Comparison of ENCODE assay signal across 8 cellular contexts in genomic region chr6:149938013-149938570, GRCh38. TPM values are rescaled to one million over a fixed set of nuclear protein-coding genes. Genes with fewer than 3 reads are reported as not detected.
DNase-seq lines count a peak whose midpoint lies in the region; ATAC-seq and TF ChIP-seq lines count a peak whose summit lies in the region.
"Not testable (repeated sequence)": the region's sequence is repeated elsewhere in the genome, so short reads cannot be mapped to it uniquely, and the experiment has no call there.

No MANE protein-coding gene starts in this region.

- H3K27ac ChIP-seq in SJCRH30; duodenal mucosa (ENCODE audit: low read depth, low read length); hepatocyte; naive thymus-derived CD4-positive, alpha-beta T cell (ENCODE audit: low read depth, low read length): not testable (repeated sequence)

- H3K4me2 ChIP-seq in hepatocyte: peak overlapping the region; percentile 96

- H3K9me3 ChIP-seq in SJCRH30 (replicated peaks); duodenal mucosa (ENCODE audit: control insufficient read depth in 1 of 2, low read length in 2 of 2); hepatocyte (ENCODE audit: low read depth); naive thymus-derived CD4-positive, alpha-beta T cell (ENCODE audit: control insufficient read depth in 2 of 3, low read length in 3 of 3): not testable (repeated sequence)

- not testable (repeated sequence) for H3K9me2 ChIP-seq in hepatocyte (replicated peaks; ENCODE audit: insufficient read depth)

- H3K36me3 Mint-ChIP-seq in activated naive CD4-positive, alpha-beta T cell treated with anti-CD3 and anti-CD28 coated beads for 36 hours (ENCODE audit: low read depth); naive thymus-derived CD4-positive, alpha-beta T cell; stimulated activated memory B cell treated with anti-CD40 and anti-IgM and Interleukin-4, amounts not matched to agents 10 μg/mL and 1 μg/mL and 100 μg/mL, for 72 hours: not testable (repeated sequence)

- not testable (repeated sequence) for TF ChIP-seq CTCF in AG09309 (IDR thresholded peaks at IDR 0.05; ENCODE audit: control insufficient read depth, insufficient read depth, low read depth, low read length, missing control alignments); hepatocyte (IDR thresholded peaks at IDR 0.05; ENCODE audit: poor library complexity)

- POLR2A ChIA-PET in naive thymus-derived CD4-positive, alpha-beta T cell (lab: Charles Lee): not testable (repeated sequence)

- H3K27me3 Mint-ChIP-seq in activated naive CD4-positive, alpha-beta T cell treated with anti-CD3 and anti-CD28 coated beads for 36 hours (ENCODE audit: low read depth): peaks cover 72% of the 10 kb centered on the region
- H3K27me3 Mint-ChIP-seq in naive thymus-derived CD4-positive, alpha-beta T cell: peaks cover 68 to 93% (median 70%) of the 10 kb centered on the region in 5 donors
- peaks cover 98% of the 10 kb centered on the region for H3K27me3 Mint-ChIP-seq in stimulated activated memory B cell treated with anti-CD40 and anti-IgM and Interleukin-4, amounts not matched to agents 10 μg/mL and 1 μg/mL and 100 μg/mL, for 72 hours

- not testable (repeated sequence) for H3K79me2 ChIP-seq in hepatocyte

- WGBS in hepatocyte (ENCODE audit: low lambda C conversion rate, missing lambda C conversion rate): 7% methylated on average over 17 of the region's 20 CpGs

- H3K27ac Mint-ChIP-seq in activated naive CD4-positive, alpha-beta T cell treated with anti-CD3 and anti-CD28 coated beads for 36 hours: not testable (repeated sequence)
- peak overlapping the region in 2 of 9 donors; percentile 85 to 92 for H3K27ac Mint-ChIP-seq in naive thymus-derived CD4-positive, alpha-beta T cell
- H3K27ac Mint-ChIP-seq in stimulated activated memory B cell treated with anti-CD40 and anti-IgM and Interleukin-4, amounts not matched to agents 10 μg/mL and 1 μg/mL and 100 μg/mL, for 72 hours: peak overlapping the region; percentile 79

- peaks cover 33% of the 10 kb centered on the region for H3K27me3 ChIP-seq in SJCRH30
- H3K27me3 ChIP-seq in duodenal mucosa (ENCODE audit: control insufficient read depth in 1 of 2, insufficient read depth in 2 of 2, low read length in 2 of 2): peaks cover 72 to 78% of the 10 kb centered on the region in 2 donors
- peaks cover 87% of the 10 kb centered on the region for H3K27me3 ChIP-seq in hepatocyte
- H3K27me3 ChIP-seq in naive thymus-derived CD4-positive, alpha-beta T cell (ENCODE audit: control insufficient read depth in 2 of 2, insufficient read depth in 2 of 2, low read length in 2 of 2): peaks cover 31 to 52% of the 10 kb centered on the region in 2 donors

- H3K4me1 Mint-ChIP-seq in activated naive CD4-positive, alpha-beta T cell treated with anti-CD3 and anti-CD28 coated beads for 36 hours (ENCODE audit: low read depth): peaks cover 36% of the 10 kb centered on the region
- peaks cover 13 to 52% (median 35%) of the 10 kb centered on the region in 7 donors for H3K4me1 Mint-ChIP-seq in naive thymus-derived CD4-positive, alpha-beta T cell
- peaks cover 52% of the 10 kb centered on the region for H3K4me1 Mint-ChIP-seq in stimulated activated memory B cell treated with anti-CD40 and anti-IgM and Interleukin-4, amounts not matched to agents 10 μg/mL and 1 μg/mL and 100 μg/mL, for 72 hours

- H3K4me3 Mint-ChIP-seq in activated naive CD4-positive, alpha-beta T cell treated with anti-CD3 and anti-CD28 coated beads for 36 hours: peak overlapping the region; percentile 69
- H3K4me3 Mint-ChIP-seq in naive thymus-derived CD4-positive, alpha-beta T cell: peak overlapping the region; percentile 38 to 88 (median 80)
- peak overlapping the region; percentile 74 for H3K4me3 Mint-ChIP-seq in stimulated activated memory B cell treated with anti-CD40 and anti-IgM and Interleukin-4, amounts not matched to agents 10 μg/mL and 1 μg/mL and 100 μg/mL, for 72 hours

- H3K4me3 ChIP-seq in AG09309 (ENCODE audit: control insufficient read depth, low read depth, low read length) (peak overlapping the region; percentile 56), SJCRH30 (peak overlapping the region; percentile 48), duodenal mucosa (ENCODE audit: low read depth in 1 of 2, low read length in 2 of 2) (peak overlapping the region; percentile 51 to 66), hepatocyte (peak overlapping the region; percentile 35)
- H3K4me3 ChIP-seq in naive thymus-derived CD4-positive, alpha-beta T cell (ENCODE audit: low read length): peak overlapping the region; percentile 57

- intact Hi-C loops in activated naive CD4-positive, alpha-beta T cell treated with anti-CD3 and anti-CD28 coated beads for 36 hours (cut with micrococcal nuclease): loop anchor here (1.0 kb wide), 1 partner anchor 131 kb away; the partner anchor contains the start of gene ULBP3
- intact Hi-C loops in naive thymus-derived CD4-positive, alpha-beta T cell (cut with micrococcal nuclease): loop anchor here (10.0 kb wide), 2 partner anchors 397 to 457 kb away; no protein-coding TSS in a partner anchor

- H3K36me3 ChIP-seq in SJCRH30; duodenal mucosa (ENCODE audit: control insufficient read depth in 1 of 2, insufficient read depth in 2 of 2, low read length in 2 of 2); hepatocyte (replicated peaks; ENCODE audit: insufficient read depth, low read depth); naive thymus-derived CD4-positive, alpha-beta T cell (ENCODE audit: control insufficient read depth in 2 of 3, insufficient read depth in 3 of 3, low read length in 3 of 3): not testable (repeated sequence)

- not testable (repeated sequence) for H3K4me1 ChIP-seq in SJCRH30; hepatocyte (ENCODE audit: insufficient read depth)
- peaks cover 12 to 19% of the 10 kb centered on the region in 2 donors for H3K4me1 ChIP-seq in duodenal mucosa (ENCODE audit: control insufficient read depth in 1 of 2, insufficient read depth in 2 of 2, low read length in 2 of 2)
- H3K4me1 ChIP-seq in naive thymus-derived CD4-positive, alpha-beta T cell (ENCODE audit: control insufficient read depth in 2 of 2, insufficient read depth in 2 of 2, low read length in 2 of 2): peaks cover 14 to 20% of the 10 kb centered on the region in 2 donors

- H3K9ac ChIP-seq in duodenal mucosa (ENCODE audit: low read depth in 1 of 2, low read length in 2 of 2): not testable (repeated sequence)

- not testable (repeated sequence) for DNase-seq in AG09309 (ENCODE audit: low read depth); SJCRH30; activated naive CD4-positive, alpha-beta T cell treated with anti-CD3 and anti-CD28 coated beads for 36 hours; hepatocyte (ENCODE audit: low spot score); naive thymus-derived CD4-positive, alpha-beta T cell
- peak; percentile 3 for DNase-seq in HT-29 (ENCODE audit: low spot score)

- H2AFZ ChIP-seq in hepatocyte: not testable (repeated sequence)

- not testable (repeated sequence) for H4K20me1 ChIP-seq in hepatocyte (ENCODE audit: insufficient read depth, poor library complexity, severe bottlenecking)

- not testable (repeated sequence) for ATAC-seq in naive thymus-derived CD4-positive, alpha-beta T cell
- ATAC-seq in stimulated activated memory B cell treated with anti-CD40 and anti-IgM and Interleukin-4, amounts not matched to agents 10 μg/mL and 1 μg/mL and 100 μg/mL, for 72 hours: peak; percentile 52

- CTCF ChIA-PET in activated naive CD4-positive, alpha-beta T cell treated with anti-CD3 and anti-CD28 coated beads for 36 hours (lab: Charles Lee): interaction anchor here (0.6 to 0.8 kb wide), 2 partner anchors 24 to 69 kb away, joined by 3 to 4 read pairs; no protein-coding TSS in a partner anchor
- CTCF ChIA-PET in naive thymus-derived CD4-positive, alpha-beta T cell (lab: Charles Lee): not testable (repeated sequence)

- not testable (repeated sequence) for H3K9me3 Mint-ChIP-seq in activated naive CD4-positive, alpha-beta T cell treated with anti-CD3 and anti-CD28 coated beads for 36 hours; naive thymus-derived CD4-positive, alpha-beta T cell; stimulated activated memory B cell treated with anti-CD40 and anti-IgM and Interleukin-4, amounts not matched to agents 10 μg/mL and 1 μg/mL and 100 μg/mL, for 72 hours

RNA-seq across cellular contexts. Expression of gene ULBP2, which starts 3.7 kb away (rescaled TPM):
- 3.2 and 5.3 TPM in 2 replicates for total RNA-seq in HT-29 (2014; rRNA removed; shearing (Covaris generic))
- total RNA-seq in SJCRH30 (2014; rRNA removed; shearing (Covaris generic)): 2.7 and 2.9 TPM in 2 replicates
- total RNA-seq in activated naive CD4-positive, alpha-beta T cell treated with anti-CD3 and anti-CD28 coated beads for 36 hours: 1 to 10 TPM in 1 of 2 experiments, under 1 TPM in 1; 0.69 to 1.4 TPM
- total RNA-seq in hepatocyte: 0.10 and 1.1 TPM in 2 replicates
- polyA plus RNA-seq in hepatocyte: 0.15 and 1.9 TPM in 2 replicates
- 1 to 10 TPM in 1 of 5 experiments, under 1 TPM in 3, not detected in 1; 0.27 to 1.0 (median 0.65) TPM for total RNA-seq in naive thymus-derived CD4-positive, alpha-beta T cell
- under 1 TPM in 1 of 2 donors, not detected in 1; 0.56 TPM for polyA plus RNA-seq in naive thymus-derived CD4-positive, alpha-beta T cell

RNA-seq across cellular contexts. Expression of gene RAET1G, which starts 15.2 kb away (rescaled TPM):
- total RNA-seq in HT-29 (2014; rRNA removed; shearing (Covaris generic)): 0.51 TPM in 1 of 2 replicates, not detected in the other
- total RNA-seq in SJCRH30 (2014; rRNA removed; shearing (Covaris generic)): not detected in 2 replicates
- total RNA-seq in activated naive CD4-positive, alpha-beta T cell treated with anti-CD3 and anti-CD28 coated beads for 36 hours: not detected
- total RNA-seq in hepatocyte: 1.5 TPM in 1 of 2 replicates, not detected in the other
- 0.31 and 4.0 TPM in 2 replicates for polyA plus RNA-seq in hepatocyte
- total RNA-seq in naive thymus-derived CD4-positive, alpha-beta T cell: not detected
- polyA plus RNA-seq in naive thymus-derived CD4-positive, alpha-beta T cell: not detected

RNA-seq across cellular contexts. Expression of gene ULBP1, which starts 25.7 kb away (rescaled TPM):
- total RNA-seq in HT-29 (2014; rRNA removed; shearing (Covaris generic)): 0.13 TPM in 1 of 2 replicates, not detected in the other
- total RNA-seq in SJCRH30 (2014; rRNA removed; shearing (Covaris generic)): 0.99 and 1.7 TPM in 2 replicates
- 1 to 10 TPM; 2.6 to 2.8 TPM for total RNA-seq in activated naive CD4-positive, alpha-beta T cell treated with anti-CD3 and anti-CD28 coated beads for 36 hours
- total RNA-seq in hepatocyte: 0.27 and 0.28 TPM in 2 replicates
- 0.27 TPM in 1 of 2 replicates, not detected in the other for polyA plus RNA-seq in hepatocyte
- 1 to 10 TPM in 1 of 5 experiments, not detected in 4; 1.4 TPM for total RNA-seq in naive thymus-derived CD4-positive, alpha-beta T cell
- not detected for polyA plus RNA-seq in naive thymus-derived CD4-positive, alpha-beta T cell

RNA-seq across cellular contexts. Expression of gene RAET1E, which starts 40.2 kb away (rescaled TPM):
- 0.52 and 1.0 TPM in 2 replicates for total RNA-seq in HT-29 (2014; rRNA removed; shearing (Covaris generic))
- not detected in 2 replicates for total RNA-seq in SJCRH30 (2014; rRNA removed; shearing (Covaris generic))
- not detected for total RNA-seq in activated naive CD4-positive, alpha-beta T cell treated with anti-CD3 and anti-CD28 coated beads for 36 hours
- 0.28 TPM in 1 of 2 replicates, not detected in the other for total RNA-seq in hepatocyte
- 0.44 TPM in 1 of 2 replicates, not detected in the other for polyA plus RNA-seq in hepatocyte
- total RNA-seq in naive thymus-derived CD4-positive, alpha-beta T cell: not detected
- not detected for polyA plus RNA-seq in naive thymus-derived CD4-positive, alpha-beta T cell
